ENCODE assay signal across 8 cellular contexts in genomic region chr1:94416901-94417701, GRCh38. TPM values are rescaled to one million over a fixed set of nuclear protein-coding genes. Genes with fewer than 3 reads are reported as not detected.
DNase-seq lines count a peak whose midpoint lies in the region; ATAC-seq lines count a peak whose summit lies in the region.

No MANE protein-coding gene starts in this region.

- peaks cover 15% of the 10 kb centered on the region for H3K4me1 Mint-ChIP-seq in activated T-helper 17 cell treated with anti-CD3 and anti-CD28 coated beads, Interleukin-2, amount 50 U/mL, for 72 hours

- peak; percentile 71 for DNase-seq in ELR (ENCODE audit: low read depth)
- DNase-seq in NCI-H226 = peak; percentile 66
- DNase-seq in D341Med (ENCODE audit: low spot score) = no peak
- DNase-seq in NCI-H1436 treated with DMSO at 0.1 percent for 48 hours (lab: John Stamatoyannopoulos, UW) = no peak
- no peak for DNase-seq in mesenteric fat pad (ENCODE audit: low spot score)

- peak overlapping the region; percentile 49 to 70 for H3K9ac ChIP-seq in duodenal mucosa (ENCODE audit: low read depth in 1 of 2, low read length in 2 of 2)

- H3K36me3 ChIP-seq in duodenal mucosa (ENCODE audit: control insufficient read depth in 1 of 2, insufficient read depth in 2 of 2, low read length in 2 of 2) (no peaks in the 10 kb centered on the region), mesodermal cell (ENCODE audit: control insufficient read depth, insufficient read depth, low read length) (no peaks in the 10 kb centered on the region)

- no peak for ATAC-seq in activated T-helper 17 cell treated with anti-CD3 and anti-CD28 coated beads, Interleukin-2, amount 50 U/mL, for 72 hours (replicated peaks)

- no peak overlapping the region for H3K27ac Mint-ChIP-seq in activated T-helper 17 cell treated with anti-CD3 and anti-CD28 coated beads, Interleukin-2, amount 50 U/mL, for 72 hours

- H3K4me1 ChIP-seq in duodenal mucosa (ENCODE audit: control insufficient read depth in 1 of 2, insufficient read depth in 2 of 2, low read length in 2 of 2) (peaks cover 31 to 37% of the 10 kb centered on the region in 2 donors), mesodermal cell (ENCODE audit: control insufficient read depth, insufficient read depth, low read length, poor library complexity, severe bottlenecking) (peaks cover 31% of the 10 kb centered on the region)

- H3K27ac ChIP-seq in duodenal mucosa (ENCODE audit: low read depth, low read length) = peak overlapping the region; percentile 82
- peak overlapping the region; percentile 75 for H3K27ac ChIP-seq in mesodermal cell (ENCODE audit: low read depth, low read length, severe bottlenecking)

- H3K4me3 ChIP-seq in duodenal mucosa (ENCODE audit: low read depth in 1 of 2, low read length in 2 of 2) (peak overlapping the region; percentile 77 to 88), mesodermal cell (ENCODE audit: extremely low read depth, insufficient read depth, low read length, poor library complexity, severe bottlenecking) (peak overlapping the region; percentile 77)

- H3K27me3 Mint-ChIP-seq in activated T-helper 17 cell treated with anti-CD3 and anti-CD28 coated beads, Interleukin-2, amount 50 U/mL, for 72 hours = peaks cover 9% of the 10 kb centered on the region

- no peaks in the 10 kb centered on the region for H3K36me3 Mint-ChIP-seq in activated T-helper 17 cell treated with anti-CD3 and anti-CD28 coated beads, Interleukin-2, amount 50 U/mL, for 72 hours (ENCODE audit: low read depth)

- no peaks in the 10 kb centered on the region for H3K9me3 Mint-ChIP-seq in activated T-helper 17 cell treated with anti-CD3 and anti-CD28 coated beads, Interleukin-2, amount 50 U/mL, for 72 hours

- WGBS in mesodermal cell (ENCODE audit: insufficient coverage in 2 of 2), 2 experiments = 80 to 88% methylated on average over 8 to 12 of the region's 14 CpGs

- H3K9me3 ChIP-seq in duodenal mucosa (ENCODE audit: control insufficient read depth in 1 of 2, low read length in 2 of 2) = no peaks in the 10 kb centered on the region
- no peaks in the 10 kb centered on the region for H3K9me3 ChIP-seq in mesodermal cell (ENCODE audit: control insufficient read depth, low read length)

- H3K27me3 ChIP-seq in duodenal mucosa (ENCODE audit: control insufficient read depth in 1 of 2, insufficient read depth in 2 of 2, low read length in 2 of 2) = no peaks in the 10 kb centered on the region

- H3K4me3 Mint-ChIP-seq in activated T-helper 17 cell treated with anti-CD3 and anti-CD28 coated beads, Interleukin-2, amount 50 U/mL, for 72 hours = no peak overlapping the region

RNA-seq across cellular contexts. Expression of gene ABCD3, which starts 1.1 kb away (rescaled TPM):
- 31.7 TPM for polyA plus RNA-seq in mesodermal cell (2013, experiment 1 of 2)
- polyA plus RNA-seq in mesodermal cell (2013, experiment 2 of 2) = 39.4 TPM
- 10 to 100 TPM; 18.8 to 27.6 TPM for total RNA-seq in activated T-helper 17 cell treated with anti-CD3 and anti-CD28 coated beads, Interleukin-2, amount 50 U/mL, for 72 hours
- total RNA-seq in mesenteric fat pad = 36.3 TPM

Comparison
In these comparisons a context has a peak if more than half of its experiments do, and no peak if none do; other contexts are left out.
1. DNase-seq: peak in ELR (single experiment) and NCI-H226 (single experiment); none in D341Med (single experiment), NCI-H1436 treated with DMSO at 0.1 percent for 48 hours (single experiment) and mesenteric fat pad (single experiment).